In the genomic region with DNA sequence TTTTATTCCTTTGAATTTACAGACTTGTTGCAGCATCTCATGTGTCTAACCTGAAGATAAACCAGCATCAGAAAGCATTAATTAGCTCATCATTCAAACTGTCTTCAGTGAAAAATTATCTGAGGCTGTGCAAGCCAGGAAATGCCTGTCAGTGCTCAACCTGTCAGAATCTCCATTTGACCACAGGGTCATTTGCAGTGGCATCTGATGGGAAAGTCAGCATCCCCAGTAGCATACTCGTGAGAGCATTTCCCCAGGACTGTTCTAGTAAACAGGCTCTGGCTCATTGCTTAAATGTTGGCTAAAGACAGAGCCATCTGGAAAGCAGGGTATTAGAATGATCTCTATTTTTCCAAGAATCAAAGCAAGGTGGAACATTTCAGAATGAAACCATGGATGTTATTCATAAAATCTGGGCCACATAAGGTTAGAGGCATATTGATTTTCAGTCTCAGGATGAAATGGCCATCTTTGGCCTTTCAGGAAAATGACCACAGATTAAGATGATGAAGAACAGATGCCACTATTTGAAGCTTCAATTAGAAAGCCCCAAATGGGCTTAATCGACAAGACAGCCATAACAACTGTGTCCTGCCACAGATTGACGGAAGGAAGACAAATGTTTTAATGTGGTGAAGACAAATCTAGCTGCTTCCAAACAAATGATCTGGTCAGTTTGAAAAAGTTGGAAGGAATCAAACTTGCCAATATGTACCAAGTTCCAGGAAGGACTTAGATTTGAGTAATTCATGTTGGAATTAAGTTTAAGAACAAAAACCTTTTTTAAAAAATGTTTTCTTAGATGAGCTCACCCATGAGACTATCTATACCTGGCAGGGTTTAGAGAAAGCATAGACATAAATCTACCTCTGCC, we compare ENCODE assay signal across 17 cellular contexts.
"Had no signal": no experiment of that assay in that cellular context is flagged by ENCODE, and none has a peak within 500 bp of the region (broad histone marks: within the 10 kb centered on the region; RNA-seq: fewer than 3 reads in every experiment).

No MANE protein-coding gene starts in this region.

- H3K27ac ChIP-seq: body of pancreas, esophagus muscularis mucosa, heart left ventricle, left ventricle myocardium inferior, ovary, thoracic aorta, vagina had no signal

- H3K4me1 Mint-ChIP-seq: stimulated activated naive CD8-positive, alpha-beta T cell treated with anti-CD3 and anti-CD28 coated beads, Interleukin-15, amount 100 ng/mL, for 72 hours; T-cell had no signal

- H3K4me3 ChIP-seq: body of pancreas, esophagus muscularis mucosa, heart left ventricle, left ventricle myocardium inferior, ovary, thoracic aorta, vagina had no signal

- H3K9me3 ChIP-seq: body of pancreas, esophagus muscularis mucosa, ovary, thoracic aorta, vagina had no signal

- H3K4me1 ChIP-seq: body of pancreas, esophagus muscularis mucosa, heart left ventricle, left ventricle myocardium inferior, vagina had no signal

- DNase-seq: activated CD4-positive, alpha-beta T cell treated with anti-CD3 and anti-CD28 coated beads for 4 hours; activated CD8-positive, alpha-beta memory T cell treated with anti-CD3 and anti-CD28 coated beads, Interleukin-2, amount 50 U/mL, for 4 hours; activated CD8-positive, alpha-beta T cell treated with anti-CD3 and anti-CD28 coated beads for 36 hours; activated naive CD4-positive, alpha-beta T cell; body of pancreas; cerebellar nuclear complex; foreskin melanocyte; heart left ventricle; left ventricle myocardium inferior; ovary; stimulated activated CD4-positive, alpha-beta T cell treated with anti-CD3 and anti-CD28 coated beads, Interleukin-4, amount 100 ng/mL, for 4 hours; stimulated activated naive CD8-positive, alpha-beta T cell treated with anti-CD3 and anti-CD28 coated beads, Interleukin-15, amount 100 ng/mL, for 72 hours; T-cell; T1000 had no signal

- H3K4me3 Mint-ChIP-seq: activated CD8-positive, alpha-beta T cell treated with anti-CD3 and anti-CD28 coated beads for 36 hours; stimulated activated naive CD8-positive, alpha-beta T cell treated with anti-CD3 and anti-CD28 coated beads, Interleukin-15, amount 100 ng/mL, for 72 hours; T-cell had no signal

- H3K27me3 ChIP-seq: body of pancreas, esophagus muscularis mucosa, heart left ventricle, ovary, vagina had no signal

- ATAC-seq: activated CD8-positive, alpha-beta T cell treated with anti-CD3 and anti-CD28 coated beads for 36 hours; body of pancreas; stimulated activated naive CD8-positive, alpha-beta T cell treated with anti-CD3 and anti-CD28 coated beads, Interleukin-15, amount 100 ng/mL, for 72 hours; T-cell had no signal

- H3K36me3 Mint-ChIP-seq: T-cell had no signal

- H3K27ac Mint-ChIP-seq: activated CD8-positive, alpha-beta T cell treated with anti-CD3 and anti-CD28 coated beads for 36 hours; stimulated activated naive CD8-positive, alpha-beta T cell treated with anti-CD3 and anti-CD28 coated beads, Interleukin-15, amount 100 ng/mL, for 72 hours; T-cell had no signal

- H3K36me3 ChIP-seq: esophagus muscularis mucosa, heart left ventricle, left ventricle myocardium inferior, ovary, thoracic aorta, vagina had no signal

- H3K9me3 Mint-ChIP-seq: stimulated activated naive CD8-positive, alpha-beta T cell treated with anti-CD3 and anti-CD28 coated beads, Interleukin-15, amount 100 ng/mL, for 72 hours; T-cell had no signal
